Comparison of ENCODE assay signal across 1 cellular context in the genomic region with DNA sequence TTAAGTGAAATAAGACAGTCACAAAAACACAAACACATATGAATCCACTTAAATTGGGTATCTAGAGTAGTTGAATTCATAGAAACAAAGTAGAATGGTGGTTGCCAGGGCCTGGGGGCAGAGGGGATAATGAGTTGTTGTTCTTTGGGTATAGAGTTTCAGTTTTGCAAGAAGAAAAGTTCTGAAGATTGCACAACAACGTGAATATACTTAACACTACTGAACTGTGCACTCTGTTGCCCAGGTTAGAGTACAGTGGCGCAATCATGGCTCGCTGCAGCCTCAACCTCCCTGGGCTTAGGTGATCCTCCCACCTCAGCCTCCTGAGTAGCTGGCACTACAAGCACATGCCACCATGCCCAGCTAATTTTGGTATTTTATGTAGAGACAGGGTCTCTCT.
TF ChIP-seq lines count a peak whose summit lies in the region.

No MANE protein-coding gene starts in this region.

TF ChIP-seq in HepG2, 621 proteins besides CTCF, POLR2A, EP300 and RAD21 (continued from another document and continues in another):
- TF ChIP-seq, protein P1, sequence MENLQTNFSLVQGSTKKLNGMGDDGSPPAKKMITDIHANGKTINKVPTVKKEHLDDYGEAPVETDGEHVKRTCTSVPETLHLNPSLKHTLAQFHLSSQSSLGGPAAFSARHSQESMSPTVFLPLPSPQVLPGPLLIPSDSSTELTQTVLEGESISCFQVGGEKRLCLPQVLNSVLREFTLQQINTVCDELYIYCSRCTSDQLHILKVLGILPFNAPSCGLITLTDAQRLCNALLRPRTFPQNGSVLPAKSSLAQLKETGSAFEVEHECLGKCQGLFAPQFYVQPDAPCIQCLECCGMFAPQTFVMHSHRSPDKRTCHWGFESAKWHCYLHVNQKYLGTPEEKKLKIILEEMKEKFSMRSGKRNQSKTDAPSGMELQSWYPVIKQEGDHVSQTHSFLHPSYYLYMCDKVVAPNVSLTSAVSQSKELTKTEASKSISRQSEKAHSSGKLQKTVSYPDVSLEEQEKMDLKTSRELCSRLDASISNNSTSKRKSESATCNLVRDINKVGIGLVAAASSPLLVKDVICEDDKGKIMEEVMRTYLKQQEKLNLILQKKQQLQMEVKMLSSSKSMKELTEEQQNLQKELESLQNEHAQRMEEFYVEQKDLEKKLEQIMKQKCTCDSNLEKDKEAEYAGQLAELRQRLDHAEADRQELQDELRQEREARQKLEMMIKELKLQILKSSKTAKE (CRISPR knock-in tag; IDR thresholded peaks at IDR 0.05; ENCODE audit: borderline replicate concordance): no peak
- TF ChIP-seq ZNF317 (CRISPR knock-in tag; IDR thresholded peaks at IDR 0.05) (peak; percentile 57; the same call in 1 of the 2 replicates), RAD51 (IDR thresholded peaks at IDR 0.05; ENCODE audit: borderline replicate concordance) (no peak), GABPA (IDR thresholded peaks at IDR 0.05; ENCODE audit: low read depth, low read length) (no peak), GABPA (CRISPR knock-in tag; IDR thresholded peaks at IDR 0.05; ENCODE audit: low read depth) (no peak), DMAP1 (CRISPR knock-in tag; IDR thresholded peaks at IDR 0.05) (no peak), ZNF138 (CRISPR knock-in tag; IDR thresholded peaks at IDR 0.05; ENCODE audit: low read depth) (no peak), ZNF136 (CRISPR knock-in tag; IDR thresholded peaks at IDR 0.05; ENCODE audit: low read depth) (0 out of 2 replicates have a peak, but pooled peaks have one; percentile 59), ZNF720 (CRISPR knock-in tag; IDR thresholded peaks at IDR 0.05) (no peak), HMGXB4 (CRISPR knock-in tag; IDR thresholded peaks at IDR 0.05; ENCODE audit: borderline replicate concordance in 1 of 2, low read depth in 1 of 2) (peak in 1 of 2 experiments; percentile 42; a peak in 1 of 4 replicates), ZNF564 (CRISPR knock-in tag; IDR thresholded peaks at IDR 0.05) (no peak), POLR2AphosphoS2 (IDR thresholded peaks at IDR 0.05; ENCODE audit: low read depth, low read length) (no peak), NR2C2 (CRISPR knock-in tag; IDR thresholded peaks at IDR 0.05; ENCODE audit: borderline replicate concordance) (peak; percentile 66; the same call in 1 of the 2 replicates), MTF2 (CRISPR knock-in tag; IDR thresholded peaks at IDR 0.05; ENCODE audit: borderline replicate concordance) (0 out of 2 replicates have a peak, but pooled peaks have one; percentile 53), HOXD1 (CRISPR knock-in tag; IDR thresholded peaks at IDR 0.05) (0 out of 2 replicates have a peak, but pooled peaks have one; percentile 42), MAFK (conservative IDR thresholded peaks at IDR 0.05 in 1 of 2, IDR thresholded peaks at IDR 0.05 in 1 of 2; ENCODE audit: low read length in 2 of 2) (no peak), JARID2 (CRISPR knock-in tag; IDR thresholded peaks at IDR 0.05; ENCODE audit: insufficient replicate concordance) (no peak), FOXK1 (CRISPR knock-in tag; IDR thresholded peaks at IDR 0.05; ENCODE audit: borderline replicate concordance, low read depth) (peak; percentile 75), SPEN (CRISPR knock-in tag; IDR thresholded peaks at IDR 0.05; ENCODE audit: low read depth) (no peak), TAF1 (CRISPR knock-in tag; IDR thresholded peaks at IDR 0.05) (no peak), AFF4 (CRISPR knock-in tag; IDR thresholded peaks at IDR 0.05) (no peak), ZNF235 (CRISPR knock-in tag; IDR thresholded peaks at IDR 0.05; ENCODE audit: borderline replicate concordance) (0 out of 2 replicates have a peak, but pooled peaks have one; percentile 41), ZNF547 (CRISPR knock-in tag; IDR thresholded peaks at IDR 0.05) (no peak), HIC2 (CRISPR knock-in tag; IDR thresholded peaks at IDR 0.05; ENCODE audit: low read depth) (peak; percentile 86), HDAC1 (CRISPR knock-in tag; IDR thresholded peaks at IDR 0.05) (peak; percentile 84), XRCC5 (optimal IDR thresholded peaks at IDR 0.05; ENCODE audit: low read length) (no peak), ZNF605 (CRISPR knock-in tag; IDR thresholded peaks at IDR 0.05) (no peak), ZBTB7A (CRISPR knock-in tag; IDR thresholded peaks at IDR 0.05) (no peak), MXI1 (IDR thresholded peaks at IDR 0.05; ENCODE audit: borderline replicate concordance, low read depth, low read length) (no peak), UBTF (CRISPR knock-in tag; IDR thresholded peaks at IDR 0.05) (0 out of 2 replicates have a peak, but pooled peaks have one; percentile 35), ZFP36L2 (CRISPR knock-in tag; IDR thresholded peaks at IDR 0.05) (no peak), ZSCAN5A (CRISPR knock-in tag; IDR thresholded peaks at IDR 0.05; ENCODE audit: borderline replicate concordance) (peak; percentile 53; the same call in 1 of the 2 replicates), AHR (CRISPR knock-in tag; IDR thresholded peaks at IDR 0.05) (peak; percentile 36; the same call in 1 of the 2 replicates), NR3C1 (CRISPR knock-in tag; IDR thresholded peaks at IDR 0.05) (no peak), ZNF484 (CRISPR knock-in tag; IDR thresholded peaks at IDR 0.05; ENCODE audit: borderline replicate concordance, low read depth) (no peak)
- TF ChIP-seq, protein P2, sequence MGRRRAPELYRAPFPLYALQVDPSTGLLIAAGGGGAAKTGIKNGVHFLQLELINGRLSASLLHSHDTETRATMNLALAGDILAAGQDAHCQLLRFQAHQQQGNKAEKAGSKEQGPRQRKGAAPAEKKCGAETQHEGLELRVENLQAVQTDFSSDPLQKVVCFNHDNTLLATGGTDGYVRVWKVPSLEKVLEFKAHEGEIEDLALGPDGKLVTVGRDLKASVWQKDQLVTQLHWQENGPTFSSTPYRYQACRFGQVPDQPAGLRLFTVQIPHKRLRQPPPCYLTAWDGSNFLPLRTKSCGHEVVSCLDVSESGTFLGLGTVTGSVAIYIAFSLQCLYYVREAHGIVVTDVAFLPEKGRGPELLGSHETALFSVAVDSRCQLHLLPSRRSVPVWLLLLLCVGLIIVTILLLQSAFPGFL (CRISPR knock-in tag; IDR thresholded peaks at IDR 0.05): no peak
- TF ChIP-seq, protein P3, sequence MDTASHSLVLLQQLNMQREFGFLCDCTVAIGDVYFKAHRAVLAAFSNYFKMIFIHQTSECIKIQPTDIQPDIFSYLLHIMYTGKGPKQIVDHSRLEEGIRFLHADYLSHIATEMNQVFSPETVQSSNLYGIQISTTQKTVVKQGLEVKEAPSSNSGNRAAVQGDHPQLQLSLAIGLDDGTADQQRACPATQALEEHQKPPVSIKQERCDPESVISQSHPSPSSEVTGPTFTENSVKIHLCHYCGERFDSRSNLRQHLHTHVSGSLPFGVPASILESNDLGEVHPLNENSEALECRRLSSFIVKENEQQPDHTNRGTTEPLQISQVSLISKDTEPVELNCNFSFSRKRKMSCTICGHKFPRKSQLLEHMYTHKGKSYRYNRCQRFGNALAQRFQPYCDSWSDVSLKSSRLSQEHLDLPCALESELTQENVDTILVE (CRISPR knock-in tag; IDR thresholded peaks at IDR 0.05): 0 out of 2 replicates have a peak, but pooled peaks have one; percentile 34
- TF ChIP-seq, protein P4, sequence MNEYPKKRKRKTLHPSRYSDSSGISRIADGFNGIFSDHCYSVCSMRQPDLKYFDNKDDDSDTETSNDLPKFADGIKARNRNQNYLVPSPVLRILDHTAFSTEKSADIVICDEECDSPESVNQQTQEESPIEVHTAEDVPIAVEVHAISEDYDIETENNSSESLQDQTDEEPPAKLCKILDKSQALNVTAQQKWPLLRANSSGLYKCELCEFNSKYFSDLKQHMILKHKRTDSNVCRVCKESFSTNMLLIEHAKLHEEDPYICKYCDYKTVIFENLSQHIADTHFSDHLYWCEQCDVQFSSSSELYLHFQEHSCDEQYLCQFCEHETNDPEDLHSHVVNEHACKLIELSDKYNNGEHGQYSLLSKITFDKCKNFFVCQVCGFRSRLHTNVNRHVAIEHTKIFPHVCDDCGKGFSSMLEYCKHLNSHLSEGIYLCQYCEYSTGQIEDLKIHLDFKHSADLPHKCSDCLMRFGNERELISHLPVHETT (CRISPR knock-in tag; conservative IDR thresholded peaks at IDR 0.05): no peak
- TF ChIP-seq, protein P5, sequence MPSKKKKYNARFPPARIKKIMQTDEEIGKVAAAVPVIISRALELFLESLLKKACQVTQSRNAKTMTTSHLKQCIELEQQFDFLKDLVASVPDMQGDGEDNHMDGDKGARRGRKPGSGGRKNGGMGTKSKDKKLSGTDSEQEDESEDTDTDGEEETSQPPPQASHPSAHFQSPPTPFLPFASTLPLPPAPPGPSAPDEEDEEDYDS (CRISPR knock-in tag; IDR thresholded peaks at IDR 0.05): no peak; the same call in 1 of the 2 replicates
- TF ChIP-seq, protein P6, sequence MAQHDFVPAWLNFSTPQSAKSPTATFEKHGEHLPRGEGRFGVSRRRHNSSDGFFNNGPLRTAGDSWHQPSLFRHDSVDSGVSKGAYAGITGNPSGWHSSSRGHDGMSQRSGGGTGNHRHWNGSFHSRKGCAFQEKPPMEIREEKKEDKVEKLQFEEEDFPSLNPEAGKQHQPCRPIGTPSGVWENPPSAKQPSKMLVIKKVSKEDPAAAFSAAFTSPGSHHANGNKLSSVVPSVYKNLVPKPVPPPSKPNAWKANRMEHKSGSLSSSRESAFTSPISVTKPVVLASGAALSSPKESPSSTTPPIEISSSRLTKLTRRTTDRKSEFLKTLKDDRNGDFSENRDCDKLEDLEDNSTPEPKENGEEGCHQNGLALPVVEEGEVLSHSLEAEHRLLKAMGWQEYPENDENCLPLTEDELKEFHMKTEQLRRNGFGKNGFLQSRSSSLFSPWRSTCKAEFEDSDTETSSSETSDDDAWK (CRISPR knock-in tag; IDR thresholded peaks at IDR 0.05): no peak
